Comparison of ENCODE assay signal across 37 cellular contexts in the genomic region with DNA sequence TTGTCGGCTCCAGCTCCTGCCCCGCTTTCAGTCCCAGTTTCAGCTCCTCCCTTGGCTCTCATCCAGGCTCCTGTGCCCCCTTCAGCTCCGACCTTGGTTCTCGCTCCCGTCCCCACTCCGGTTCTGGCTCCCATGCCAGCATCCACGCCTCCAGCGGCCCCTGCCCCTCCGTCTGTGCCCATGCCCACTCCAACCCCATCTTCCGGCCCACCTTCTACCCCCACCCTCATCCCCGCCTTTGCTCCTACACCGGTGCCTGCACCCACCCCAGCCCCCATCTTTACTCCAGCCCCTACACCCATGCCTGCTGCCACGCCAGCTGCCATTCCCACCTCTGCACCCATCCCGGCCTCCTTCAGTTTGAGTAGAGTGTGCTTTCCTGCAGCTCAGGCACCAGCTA.
"Had no signal": no experiment of that assay in that cellular context is flagged by ENCODE, and none has a peak within 500 bp of the region (broad histone marks: within the 10 kb centered on the region; RNA-seq: fewer than 3 reads in every experiment).

No MANE protein-coding gene starts in this region.

- H3K27me3 Mint-ChIP-seq: activated B cell treated with CpG ODN at 0.5 μM for 24 hours; activated CD4-positive, alpha-beta memory T cell treated with anti-CD3 and anti-CD28 coated beads for 36 hours; activated CD4-positive, alpha-beta T cell treated with anti-CD3 and anti-CD28 coated beads, Interleukin-2, amount 10 ng/mL, durations not matched to agents 24 days and 14 days; activated CD8-positive, alpha-beta T cell treated with anti-CD3 and anti-CD28 coated beads for 36 hours; activated naive CD4-positive, alpha-beta T cell treated with anti-CD3 and anti-CD28 coated beads, Interleukin-2, amount 10 ng/mL, durations not matched to agents 7 days and 5 days; activated naive CD4-positive, alpha-beta T cell treated with anti-CD3 and anti-CD28 coated beads, Interleukin-2, amount 50 U/mL, for 24 hours; activated naive CD8-positive, alpha-beta T cell; activated naive CD8-positive, alpha-beta T cell treated with anti-CD3 and anti-CD28 coated beads, Interleukin-2, amount 10 ng/mL, durations not matched to agents 7 days and 5 days; activated naive CD8-positive, alpha-beta T cell treated with anti-CD3 and anti-CD28 coated beads, Interleukin-2, amount 50 U/mL, for 24 hours; brain; central memory CD8-positive, alpha-beta T cell; T-cell had no signal

- H3K4me3 ChIP-seq: ascending aorta, cardiac muscle cell had no signal

- FAIRE-seq: bronchial epithelial cell, TTC549 had no signal

- H3K36me3 Mint-ChIP-seq: activated naive CD4-positive, alpha-beta T cell treated with anti-CD3 and anti-CD28 coated beads, Interleukin-2, amount 10 ng/mL, durations not matched to agents 7 days and 5 days; activated naive CD4-positive, alpha-beta T cell treated with anti-CD3 and anti-CD28 coated beads, Interleukin-2, amount 50 U/mL, for 24 hours; activated naive CD8-positive, alpha-beta T cell had no signal

- H3K4me1 ChIP-seq: ascending aorta had no signal

- H3K27ac ChIP-seq: ascending aorta, cardiac muscle cell, VCaP had no signal

- H3K27me3 ChIP-seq: ascending aorta, cardiac muscle cell had no signal

- H3K27ac Mint-ChIP-seq: activated B cell treated with CpG ODN at 0.5 μM for 24 hours; activated CD4-positive, alpha-beta memory T cell treated with anti-CD3 and anti-CD28 coated beads for 36 hours; activated CD4-positive, alpha-beta T cell treated with anti-CD3 and anti-CD28 coated beads, Interleukin-2, amount 10 ng/mL, durations not matched to agents 24 days and 14 days; activated CD8-positive, alpha-beta T cell treated with anti-CD3 and anti-CD28 coated beads for 36 hours; activated naive CD4-positive, alpha-beta T cell treated with anti-CD3 and anti-CD28 coated beads, Interleukin-2, amount 50 U/mL, for 24 hours; activated naive CD8-positive, alpha-beta T cell; activated naive CD8-positive, alpha-beta T cell treated with anti-CD3 and anti-CD28 coated beads, Interleukin-2, amount 10 ng/mL, durations not matched to agents 7 days and 5 days; activated naive CD8-positive, alpha-beta T cell treated with anti-CD3 and anti-CD28 coated beads, Interleukin-2, amount 50 U/mL, for 24 hours; activated T-cell treated with anti-CD3 and anti-CD28 coated beads, Interleukin-2, amount 50 U/mL, for 72 hours; activated T-helper 2 cell treated with anti-CD3 and anti-CD28 coated beads, Interferon-gamma antibody, Interleukin-2, Interleukin-4, amounts not matched to agents 10 μg/mL and 5 μg/mL and 100 μg/mL, durations not matched to agents 14 hours and 24 hours and 36 hours; brain; T-cell; T-helper 2 cell treated with Interferon-gamma antibody and Interleukin-4, amounts not matched to agents 5 μg/mL and 100 μg/mL, for 36 hours had no signal

- H3K9me3 ChIP-seq: ascending aorta had no signal

- H3K4me3 Mint-ChIP-seq: activated B cell treated with CpG ODN at 0.5 μM for 24 hours; activated CD4-positive, alpha-beta memory T cell treated with anti-CD3 and anti-CD28 coated beads for 36 hours; activated CD4-positive, alpha-beta T cell treated with anti-CD3 and anti-CD28 coated beads, Interleukin-2, amount 10 ng/mL, durations not matched to agents 24 days and 14 days; activated CD8-positive, alpha-beta T cell treated with anti-CD3 and anti-CD28 coated beads for 36 hours; activated naive CD4-positive, alpha-beta T cell treated with anti-CD3 and anti-CD28 coated beads, Interleukin-2, amount 10 ng/mL, durations not matched to agents 7 days and 5 days; activated naive CD4-positive, alpha-beta T cell treated with anti-CD3 and anti-CD28 coated beads, Interleukin-2, amount 50 U/mL, for 24 hours; activated naive CD8-positive, alpha-beta T cell; activated naive CD8-positive, alpha-beta T cell treated with anti-CD3 and anti-CD28 coated beads, Interleukin-2, amount 10 ng/mL, durations not matched to agents 7 days and 5 days; activated naive CD8-positive, alpha-beta T cell treated with anti-CD3 and anti-CD28 coated beads, Interleukin-2, amount 50 U/mL, for 24 hours; activated T-cell treated with anti-CD3 and anti-CD28 coated beads, Interleukin-2, amount 50 U/mL, for 4 hours; activated T-cell treated with anti-CD3 and anti-CD28 coated beads, Interleukin-2, amount 50 U/mL, for 72 hours; brain; central memory CD8-positive, alpha-beta T cell; T-cell; T-helper 2 cell treated with Interferon-gamma antibody and Interleukin-4, amounts not matched to agents 5 μg/mL and 100 μg/mL, for 36 hours had no signal

- H3K9me3 Mint-ChIP-seq: activated B cell treated with CpG ODN at 0.5 μM for 24 hours; activated CD4-positive, alpha-beta memory T cell treated with anti-CD3 and anti-CD28 coated beads for 36 hours; activated CD4-positive, alpha-beta T cell treated with anti-CD3 and anti-CD28 coated beads, Interleukin-2, amount 10 ng/mL, durations not matched to agents 24 days and 14 days; activated CD8-positive, alpha-beta T cell treated with anti-CD3 and anti-CD28 coated beads for 36 hours; activated naive CD4-positive, alpha-beta T cell treated with anti-CD3 and anti-CD28 coated beads, Interleukin-2, amount 10 ng/mL, durations not matched to agents 7 days and 5 days; activated naive CD4-positive, alpha-beta T cell treated with anti-CD3 and anti-CD28 coated beads, Interleukin-2, amount 50 U/mL, for 24 hours; activated naive CD8-positive, alpha-beta T cell treated with anti-CD3 and anti-CD28 coated beads, Interleukin-2, amount 10 ng/mL, durations not matched to agents 7 days and 5 days; activated naive CD8-positive, alpha-beta T cell treated with anti-CD3 and anti-CD28 coated beads, Interleukin-2, amount 50 U/mL, for 24 hours; activated T-cell treated with anti-CD3 and anti-CD28 coated beads, Interleukin-2, amount 50 U/mL, for 4 hours; activated T-cell treated with anti-CD3 and anti-CD28 coated beads, Interleukin-2, amount 50 U/mL, for 72 hours; activated T-helper 2 cell treated with anti-CD3 and anti-CD28 coated beads, Interferon-gamma antibody, Interleukin-2, Interleukin-4, amounts not matched to agents 10 μg/mL and 5 μg/mL and 100 μg/mL, durations not matched to agents 14 hours and 24 hours and 36 hours; central memory CD8-positive, alpha-beta T cell; T-cell; T-helper 2 cell treated with Interferon-gamma antibody and Interleukin-4, amounts not matched to agents 5 μg/mL and 100 μg/mL, for 36 hours had no signal

- ATAC-seq: activated CD8-positive, alpha-beta T cell treated with anti-CD3 and anti-CD28 coated beads for 36 hours; activated naive CD8-positive, alpha-beta T cell treated with anti-CD3 and anti-CD28 coated beads, Interleukin-2, amount 50 U/mL, for 24 hours; activated T-cell treated with anti-CD3 and anti-CD28 coated beads, Interleukin-2, amount 50 U/mL, for 4 hours; activated T-cell treated with anti-CD3 and anti-CD28 coated beads, Interleukin-2, amount 50 U/mL, for 72 hours; T-cell had no signal

- H3K4me1 Mint-ChIP-seq: activated B cell treated with CpG ODN at 0.5 μM for 24 hours; activated CD4-positive, alpha-beta T cell treated with anti-CD3 and anti-CD28 coated beads, Interleukin-2, amount 10 ng/mL, durations not matched to agents 24 days and 14 days; activated naive CD4-positive, alpha-beta T cell treated with anti-CD3 and anti-CD28 coated beads, Interleukin-2, amount 10 ng/mL, durations not matched to agents 7 days and 5 days; activated naive CD4-positive, alpha-beta T cell treated with anti-CD3 and anti-CD28 coated beads, Interleukin-2, amount 50 U/mL, for 24 hours; activated naive CD8-positive, alpha-beta T cell treated with anti-CD3 and anti-CD28 coated beads, Interleukin-2, amount 10 ng/mL, durations not matched to agents 7 days and 5 days; activated naive CD8-positive, alpha-beta T cell treated with anti-CD3 and anti-CD28 coated beads, Interleukin-2, amount 50 U/mL, for 24 hours; T-cell had no signal

- DNase-seq: activated B cell treated with CpG ODN at 0.5 μM for 24 hours; activated CD4-positive, alpha-beta memory T cell treated with anti-CD3 and anti-CD28 coated beads for 36 hours; activated CD4-positive, alpha-beta T cell treated with anti-CD3 and anti-CD28 coated beads for 4 hours; activated CD4-positive, alpha-beta T cell treated with anti-CD3 and anti-CD28 coated beads, Interleukin-2, amount 10 ng/mL, durations not matched to agents 24 days and 14 days; activated CD4-positive, alpha-beta T cell treated with anti-CD3 and anti-CD28 coated beads, Interleukin-2, amount 50 U/mL, for 1 hour; activated CD4-positive, alpha-beta T cell treated with anti-CD3 and anti-CD28 coated beads, Interleukin-2, amount 50 U/mL, for 4 hours; activated CD4-positive, CD25-positive, alpha-beta regulatory T cell treated with anti-CD3 and anti-CD28 coated beads, Interleukin-2, amount 50 U/mL, for 72 hours; activated CD8-positive, alpha-beta memory T cell treated with anti-CD3 and anti-CD28 coated beads, Interleukin-2, amount 50 U/mL, for 4 hours; activated CD8-positive, alpha-beta T cell treated with anti-CD3 and anti-CD28 coated beads for 36 hours; activated effector memory CD4-positive, alpha-beta T cell treated with Interleukin-2 at 50 U/mL for 16 hours; activated gamma-delta T cell; activated naive CD4-positive, alpha-beta T cell treated with anti-CD3 and anti-CD28 coated beads, Interleukin-2, amount 10 ng/mL, durations not matched to agents 7 days and 5 days; activated naive CD4-positive, alpha-beta T cell treated with Interleukin-2 at 50 U/mL for 16 hours; activated naive CD8-positive, alpha-beta T cell treated with anti-CD3 and anti-CD28 coated beads, Interleukin-2, amount 10 ng/mL, durations not matched to agents 7 days and 5 days; activated naive CD8-positive, alpha-beta T cell treated with anti-CD3 and anti-CD28 coated beads, Interleukin-2, amount 50 U/mL, for 24 hours; activated T-cell treated with anti-CD3 and anti-CD28 coated beads for 4 hours; activated T-cell treated with anti-CD3 and anti-CD28 coated beads, Interleukin-2, amount 50 U/mL, for 1 hour; activated T-cell treated with anti-CD3 and anti-CD28 coated beads, Interleukin-2, amount 50 U/mL, for 4 hours; activated T-cell treated with anti-CD3 and anti-CD28 coated beads, Interleukin-2, amount 50 U/mL, for 72 hours; amygdala; anterior cingulate cortex; caudate nucleus; cerebellar nuclear complex; T-cell; T-helper 2 cell; T-helper 9 cell had no signal
